3 cellular contexts compared by ENCODE assay signal in genomic region chr9:137960496-137960895, GRCh38.
TF ChIP-seq lines count a peak whose summit lies in the region.

No MANE protein-coding gene starts in this region.

TF ChIP-seq in GM23338, 12 proteins besides CTCF, POLR2A, EP300 and RAD21:
- TF ChIP-seq CREB1 (CRISPR knock-in tag; IDR thresholded peaks at IDR 0.05; ENCODE audit: low read depth) (no peak), ETS1 (IDR thresholded peaks at IDR 0.05) (no peak), EZH2phosphoT487 (IDR thresholded peaks at IDR 0.05; ENCODE audit: unreplicated experiment) (no peak), REST (IDR thresholded peaks at IDR 0.05; ENCODE audit: unreplicated experiment) (no peak), ZNF331 (CRISPR knock-in tag; IDR thresholded peaks at IDR 0.05; ENCODE audit: low read depth) (no peak), EZH2 (IDR thresholded peaks at IDR 0.05; ENCODE audit: low read depth, unreplicated experiment) (no peak), NANOG (IDR thresholded peaks at IDR 0.05; ENCODE audit: borderline replicate concordance) (no peak), POLR2AphosphoS5 (IDR thresholded peaks at IDR 0.05; ENCODE audit: low read depth) (no peak), JUNB (IDR thresholded peaks at IDR 0.05; ENCODE audit: unreplicated experiment) (no peak)
TF ChIP-seq in GM23338: peak in this region for 0.

TF ChIP-seq in K562, 482 proteins besides CTCF, POLR2A, EP300 and RAD21:
- TF ChIP-seq CTCFL (IDR thresholded peaks at IDR 0.05; ENCODE audit: borderline replicate concordance, insufficient read depth, low read depth, low read length, poor library complexity, severe bottlenecking) (peak; percentile 36), SAP30 (IDR thresholded peaks at IDR 0.05; ENCODE audit: borderline replicate concordance, insufficient read depth, low read depth, low read length, poor library complexity, severe bottlenecking) (no peak)
TF ChIP-seq in K562: peak in this region for 1.

TF ChIP-seq in HepG2, 621 proteins besides CTCF, POLR2A, EP300 and RAD21:
- TF ChIP-seq FOXJ3 (CRISPR knock-in tag; IDR thresholded peaks at IDR 0.05; ENCODE audit: borderline replicate concordance) (no peak), GZF1 (CRISPR knock-in tag; IDR thresholded peaks at IDR 0.05) (no peak), ATF4 (CRISPR knock-in tag; IDR thresholded peaks at IDR 0.05) (no peak), NFIC (IDR thresholded peaks at IDR 0.05; ENCODE audit: low read length) (no peak), ZNF292 (CRISPR knock-in tag; IDR thresholded peaks at IDR 0.05; ENCODE audit: borderline replicate concordance, low read depth) (no peak), ETV6 (CRISPR knock-in tag; conservative IDR thresholded peaks at IDR 0.05) (no peak), RNF219 (CRISPR knock-in tag; IDR thresholded peaks at IDR 0.05) (no peak), ZNF296 (CRISPR knock-in tag; conservative IDR thresholded peaks at IDR 0.05) (no peak), GATAD2A (CRISPR knock-in tag; IDR thresholded peaks at IDR 0.05) (no peak), ZBTB1 (CRISPR knock-in tag; IDR thresholded peaks at IDR 0.05; ENCODE audit: borderline replicate concordance) (no peak), ZKSCAN1 (IDR thresholded peaks at IDR 0.05; ENCODE audit: low read length) (no peak), ZNF850 (CRISPR knock-in tag; conservative IDR thresholded peaks at IDR 0.05) (no peak), KDM1A (CRISPR knock-in tag; IDR thresholded peaks at IDR 0.05) (no peak), DDIT3 (CRISPR knock-in tag; IDR thresholded peaks at IDR 0.05) (no peak), THAP9 (CRISPR knock-in tag; IDR thresholded peaks at IDR 0.05; ENCODE audit: borderline replicate concordance) (no peak), ZNF550 (CRISPR knock-in tag; IDR thresholded peaks at IDR 0.05; ENCODE audit: borderline replicate concordance) (no peak), ZNF720 (CRISPR knock-in tag; IDR thresholded peaks at IDR 0.05) (no peak), ZSCAN21 (CRISPR knock-in tag; IDR thresholded peaks at IDR 0.05; ENCODE audit: borderline replicate concordance) (no peak), JUND (CRISPR knock-in tag; IDR thresholded peaks at IDR 0.05) (no peak), ZNF746 (CRISPR knock-in tag; IDR thresholded peaks at IDR 0.05) (no peak)
